ENCODE assay signal across 1 cellular context in the genomic region with DNA sequence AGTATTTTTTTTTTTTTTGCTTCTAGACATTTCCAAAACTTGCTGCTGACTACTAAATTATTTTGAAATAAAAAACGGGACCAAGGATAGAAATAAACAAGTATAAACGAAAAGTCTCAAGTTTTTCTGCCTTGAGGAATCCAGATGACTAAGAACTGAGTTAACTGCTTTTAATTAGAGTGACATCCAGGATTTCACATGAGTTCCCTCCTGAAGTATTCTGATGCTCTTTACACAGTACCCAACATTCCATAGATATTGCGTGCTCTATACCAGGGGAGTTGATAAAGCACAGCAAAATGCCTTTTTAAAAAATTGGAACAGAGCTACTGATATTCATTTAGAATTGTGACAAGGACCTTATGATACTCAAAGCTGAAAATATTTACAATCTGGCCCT.
TF ChIP-seq lines count a peak whose summit lies in the region.

No MANE protein-coding gene starts in this region.

TF ChIP-seq in HepG2, 621 proteins besides CTCF, POLR2A, EP300 and RAD21 (continued from another document):
- no peak for TF ChIP-seq FOXP1 (IDR thresholded peaks at IDR 0.05)
- no peak for TF ChIP-seq FOXP1 (CRISPR knock-in tag; IDR thresholded peaks at IDR 0.05)
- no peak for TF ChIP-seq ZNF75D (CRISPR knock-in tag; IDR thresholded peaks at IDR 0.05; ENCODE audit: borderline replicate concordance)
- TF ChIP-seq RFX5 (IDR thresholded peaks at IDR 0.05; ENCODE audit: low read depth, low read length): no peak
- TF ChIP-seq ZNF7 (CRISPR knock-in tag; IDR thresholded peaks at IDR 0.05): no peak
- TF ChIP-seq ZNF691 (CRISPR knock-in tag; IDR thresholded peaks at IDR 0.05; ENCODE audit: borderline replicate concordance, low read depth): no peak
- no peak for TF ChIP-seq TEAD3 (CRISPR knock-in tag; optimal IDR thresholded peaks at IDR 0.05; ENCODE audit: borderline replicate concordance)
- TF ChIP-seq ZNF383 (CRISPR knock-in tag; IDR thresholded peaks at IDR 0.05; ENCODE audit: borderline replicate concordance): no peak
- TF ChIP-seq RXRB (CRISPR knock-in tag; IDR thresholded peaks at IDR 0.05; ENCODE audit: borderline replicate concordance): no peak
- TF ChIP-seq PHF21A (CRISPR knock-in tag; IDR thresholded peaks at IDR 0.05): no peak
